1 cellular context compared by ENCODE assay signal in genomic region chr7:75045881-75046280, GRCh38.
TF ChIP-seq lines count a peak whose summit lies in the region.

No MANE protein-coding gene starts in this region.

TF ChIP-seq in HEK293, 187 proteins besides CTCF, POLR2A, EP300 and RAD21 (continued from another document):
- TF ChIP-seq PATZ1 (tag by site-specific recombination; IDR thresholded peaks at IDR 0.05) (no peak), ZNF701 (tag by site-specific recombination; IDR thresholded peaks at IDR 0.05) (no peak), ZBTB49 (tag by site-specific recombination; IDR thresholded peaks at IDR 0.05; ENCODE audit: low read depth) (no peak)
